Comparison of ENCODE assay signal across 2 cellular contexts in the genomic region with DNA sequence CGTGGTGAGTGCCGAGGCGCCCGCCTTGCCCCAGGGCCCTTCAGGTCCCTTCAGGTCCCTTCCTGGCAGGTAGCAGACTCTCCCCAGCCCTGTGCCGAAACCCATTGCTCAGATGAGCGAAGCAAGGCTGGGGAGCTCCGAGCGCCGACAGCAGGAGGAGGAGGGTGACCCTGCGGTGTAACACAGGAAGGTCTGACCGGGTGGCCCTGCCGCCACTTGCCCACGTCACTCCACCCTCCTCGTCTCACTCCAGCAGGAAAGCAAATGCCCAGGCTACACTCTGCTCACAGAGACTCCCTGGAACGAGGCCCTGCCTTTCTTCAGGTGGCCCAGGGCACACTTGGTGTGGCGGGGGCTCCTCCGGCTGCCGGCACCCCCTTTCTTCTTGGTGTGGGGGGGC.
TF ChIP-seq lines count a peak whose summit lies in the region.

No MANE protein-coding gene starts in this region.

TF ChIP-seq in HEK293, 187 proteins besides CTCF, POLR2A, EP300 and RAD21 (continued from another document):
- TF ChIP-seq ZBTB8A (tag by site-specific recombination; IDR thresholded peaks at IDR 0.05), result no peak

TF ChIP-seq in HepG2, 621 proteins besides CTCF, POLR2A, EP300 and RAD21 (continued from another document):
- TF ChIP-seq ZBTB26 (CRISPR knock-in tag; IDR thresholded peaks at IDR 0.05; ENCODE audit: borderline replicate concordance) (no peak), NBN (conservative IDR thresholded peaks at IDR 0.05) (no peak), ZFY (CRISPR knock-in tag; IDR thresholded peaks at IDR 0.05) (no peak), ZNF629 (CRISPR knock-in tag; conservative IDR thresholded peaks at IDR 0.05) (peak; percentile 31), SRF (IDR thresholded peaks at IDR 0.05; ENCODE audit: low read depth, low read length) (no peak), AGO2 (optimal IDR thresholded peaks at IDR 0.05; ENCODE audit: low read depth, low read length) (peak; percentile 2), ASH2L (IDR thresholded peaks at IDR 0.05; ENCODE audit: insufficient read length, low read depth, low read length) (no peak), MZF1 (CRISPR knock-in tag; IDR thresholded peaks at IDR 0.05; ENCODE audit: borderline replicate concordance) (no peak)
